In the genomic region with DNA sequence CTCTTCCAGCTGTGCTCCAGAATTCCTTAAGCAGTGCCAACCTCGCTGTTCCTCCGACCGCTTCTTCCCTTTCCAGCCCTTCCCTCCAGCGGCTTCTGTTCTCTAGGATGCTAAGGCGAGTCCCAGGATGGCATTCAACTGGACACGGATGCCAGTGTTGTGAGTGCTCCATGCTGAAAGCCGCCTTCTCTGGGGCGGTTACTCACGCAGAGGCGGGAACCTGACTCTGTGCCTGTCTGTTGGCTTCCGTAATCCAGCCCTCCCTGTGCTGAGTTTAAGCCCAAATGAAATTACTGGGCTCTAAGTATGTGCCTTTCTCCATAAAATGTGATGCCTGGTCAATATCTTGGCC, we compare ENCODE assay signal across 13 cellular contexts. TPM values are rescaled to one million over a fixed set of nuclear protein-coding genes. Genes with fewer than 3 reads are reported as not detected.
A peak's percentile ranks its signal among the peaks of the same experiment; 100 is the strongest.
DNase-seq lines count a peak whose midpoint lies in the region; ATAC-seq and TF ChIP-seq lines count a peak whose summit lies in the region.
"Had no signal": no experiment of that assay in that cellular context is flagged by ENCODE, and none has a peak within 500 bp of the region (broad histone marks: within the 10 kb centered on the region; RNA-seq: fewer than 3 reads in every experiment).

No MANE protein-coding gene starts in this region.

- H3K27ac ChIP-seq in left ventricle myocardium inferior (replicated peaks) (peak overlapping the region; percentile 83), psoas muscle (no peak overlapping the region)
- H3K27ac ChIP-seq: neural progenitor cell had no signal

- 41 to 55% (median 50%) methylated on average over 11 of the region's 11 CpGs for WGBS in psoas muscle, 3 donors

- intact Hi-C loops in left ventricle myocardium inferior (cut with micrococcal nuclease) (no loop called here), psoas muscle (cut with DNase I) (no loop called here)
- intact Hi-C loops in activated T-helper 2 cell treated with anti-CD3 and anti-CD28 coated beads, Interferon-gamma antibody, Interleukin-2, Interleukin-4, amounts not matched to agents 10 μg/mL and 5 μg/mL and 100 μg/mL, durations not matched to agents 14 hours and 24 hours and 36 hours (cut with micrococcal nuclease), result no loop called here

- H3K36me3 ChIP-seq in adipocyte (ENCODE audit: control insufficient read depth, insufficient read depth, low read length, severe bottlenecking) (peaks cover 18% of the 10 kb centered on the region), left ventricle myocardium inferior (no peaks in the 10 kb centered on the region), psoas muscle (ENCODE audit: insufficient read depth in 1 of 2, low read depth in 1 of 2) (no peaks in the 10 kb centered on the region)
- H3K36me3 ChIP-seq: neural progenitor cell had no signal

- H3K9ac ChIP-seq in adipocyte (ENCODE audit: low read length), result peak overlapping the region; percentile 69
- H3K9ac ChIP-seq: neural progenitor cell had no signal

- H3K4me1 ChIP-seq in adipocyte (ENCODE audit: control insufficient read depth, insufficient read depth, low read length), result peaks cover 51% of the 10 kb centered on the region
- peaks cover 34% of the 10 kb centered on the region for H3K4me1 ChIP-seq in left ventricle myocardium inferior
- H3K4me1 ChIP-seq in psoas muscle, result no peaks in the 10 kb centered on the region

- no peak overlapping the region for H3K27ac Mint-ChIP-seq in activated T-helper 2 cell treated with anti-CD3 and anti-CD28 coated beads, Interferon-gamma antibody, Interleukin-2, Interleukin-4, amounts not matched to agents 10 μg/mL and 5 μg/mL and 100 μg/mL, durations not matched to agents 14 hours and 24 hours and 36 hours
- H3K27ac Mint-ChIP-seq: neural progenitor cell had no signal

- no peaks in the 10 kb centered on the region for H3K27me3 ChIP-seq in adipocyte (replicated peaks; ENCODE audit: control insufficient read depth, insufficient read depth, low read length)
- H3K27me3 ChIP-seq in left ventricle myocardium inferior (ENCODE audit: low read depth), result no peaks in the 10 kb centered on the region
- peaks cover 0 to 27% (median 4%) of the 10 kb centered on the region in 3 donors for H3K27me3 ChIP-seq in psoas muscle (ENCODE audit: insufficient read depth in 3 of 3, low read length in 2 of 3)
- H3K27me3 ChIP-seq: neural progenitor cell had no signal

- peaks cover 17% of the 10 kb centered on the region for H3K9me3 Mint-ChIP-seq in activated T-helper 2 cell treated with anti-CD3 and anti-CD28 coated beads, Interferon-gamma antibody, Interleukin-2, Interleukin-4, amounts not matched to agents 10 μg/mL and 5 μg/mL and 100 μg/mL, durations not matched to agents 14 hours and 24 hours and 36 hours

- no peaks in the 10 kb centered on the region for H3K27me3 Mint-ChIP-seq in activated T-helper 2 cell treated with anti-CD3 and anti-CD28 coated beads, Interferon-gamma antibody, Interleukin-2, Interleukin-4, amounts not matched to agents 10 μg/mL and 5 μg/mL and 100 μg/mL, durations not matched to agents 14 hours and 24 hours and 36 hours (ENCODE audit: low read depth)

- no peaks in the 10 kb centered on the region for H3K36me3 Mint-ChIP-seq in activated T-helper 2 cell treated with anti-CD3 and anti-CD28 coated beads, Interferon-gamma antibody, Interleukin-2, Interleukin-4, amounts not matched to agents 10 μg/mL and 5 μg/mL and 100 μg/mL, durations not matched to agents 14 hours and 24 hours and 36 hours (ENCODE audit: low read depth)
- H3K36me3 Mint-ChIP-seq: neural progenitor cell had no signal

- in situ Hi-C loops in GM13976 (cut with MboI; ENCODE audit: low sequenced_read_pairs, unreplicated experiment), result no loop called here

- H3K9me3 ChIP-seq in adipocyte (ENCODE audit: control insufficient read depth, low read length) (no peaks in the 10 kb centered on the region), left ventricle myocardium inferior (replicated peaks) (peaks cover 6% of the 10 kb centered on the region), psoas muscle (no peaks in the 10 kb centered on the region)

- peak; percentile 63 for DNase-seq in AG09319 (ENCODE audit: extremely low read depth, low read depth)
- DNase-seq in adipocyte (ENCODE audit: low read depth), result peak; percentile 95
- peak; percentile 17 for DNase-seq in left ventricle myocardium inferior
- peak in 1 of 2 donors; percentile 46 for DNase-seq in psoas muscle
- no peak for DNase-seq in GM13976 (ENCODE audit: low spot score)
- no peak for DNase-seq in activated T-helper 2 cell treated with anti-CD3 and anti-CD28 coated beads, Interferon-gamma antibody, Interleukin-2, Interleukin-4, amounts not matched to agents 10 μg/mL and 5 μg/mL and 100 μg/mL, durations not matched to agents 14 hours and 24 hours and 36 hours (ENCODE audit: low spot score)
- DNase-seq: central memory CD4-positive, alpha-beta T cell; NCI-H1694 treated with DMSO at 0.1 percent for 48 hours; OCI-M1; stimulated activated CD4-positive, alpha-beta T cell treated with anti-CD3 and anti-CD28 coated beads, Interleukin-4, amount 100 ng/mL, for 4 hours had no signal

- no peak for TF ChIP-seq CTCF in AG09319 (IDR thresholded peaks at IDR 0.05; ENCODE audit: low read depth, low read length)
- TF ChIP-seq CTCF in left ventricle myocardium inferior (IDR thresholded peaks at IDR 0.05; ENCODE audit: borderline replicate concordance), result no peak
- TF ChIP-seq CTCF in psoas muscle (IDR thresholded peaks at IDR 0.05), result no peak
- no peak for TF ChIP-seq CTCF in GM13976 (IDR thresholded peaks at IDR 0.05; ENCODE audit: borderline replicate concordance, control extremely low read depth, extremely low read depth, insufficient read depth, missing control alignments)

- no peak overlapping the region for H3K4me3 Mint-ChIP-seq in activated T-helper 2 cell treated with anti-CD3 and anti-CD28 coated beads, Interferon-gamma antibody, Interleukin-2, Interleukin-4, amounts not matched to agents 10 μg/mL and 5 μg/mL and 100 μg/mL, durations not matched to agents 14 hours and 24 hours and 36 hours (ENCODE audit: low read depth)
- H3K4me3 Mint-ChIP-seq: neural progenitor cell had no signal

- H3K4me3 ChIP-seq in adipocyte (ENCODE audit: low read length) (no peak overlapping the region), left ventricle myocardium inferior (no peak overlapping the region), psoas muscle (no peak overlapping the region)
- H3K4me3 ChIP-seq: neural progenitor cell had no signal

- H3K4me1 Mint-ChIP-seq in activated T-helper 2 cell treated with anti-CD3 and anti-CD28 coated beads, Interferon-gamma antibody, Interleukin-2, Interleukin-4, amounts not matched to agents 10 μg/mL and 5 μg/mL and 100 μg/mL, durations not matched to agents 14 hours and 24 hours and 36 hours (ENCODE audit: low read depth), result no peaks in the 10 kb centered on the region
- H3K4me1 Mint-ChIP-seq: neural progenitor cell had no signal

- ATAC-seq in psoas muscle (peak in 3 of 4 donors; percentile 36 to 58 (median 38)), HG03108 (IDR thresholded peaks at IDR 0.05; ENCODE audit: unreplicated experiment) (no peak), HG02884 (IDR thresholded peaks at IDR 0.05; ENCODE audit: unreplicated experiment) (no peak)

RNA-seq across cellular contexts. Expression of a gene that starts 20.2 kb away (rescaled TPM):
- total RNA-seq in left ventricle myocardium inferior (13.9 TPM), psoas muscle (10 to 100 TPM in 1 of 4 donors, 1 to 10 TPM in 3; 3.4 to 11.3 (median 4.7) TPM)
- 1 to 10 TPM; 1.7 to 2.8 (median 2.6) TPM for polyA plus RNA-seq in psoas muscle
- total RNA-seq in activated T-helper 2 cell treated with anti-CD3 and anti-CD28 coated beads, Interferon-gamma antibody, Interleukin-2, Interleukin-4, amounts not matched to agents 10 μg/mL and 5 μg/mL and 100 μg/mL, durations not matched to agents 14 hours and 24 hours and 36 hours, result 0.11 TPM in 1 of 2 replicates, not detected in the other

Comparison
In these comparisons a context has a peak if more than half of its experiments do, and no peak if none do; other contexts are left out.
1. DNase-seq: peak in AG09319 (single experiment), adipocyte (single experiment) and left ventricle myocardium inferior (single experiment); none in GM13976 (single experiment) and activated T-helper 2 cell treated with anti-CD3 and anti-CD28 coated beads, Interferon-gamma antibody, Interleukin-2, Interleukin-4, amounts not matched to agents 10 μg/mL and 5 μg/mL and 100 μg/mL, durations not matched to agents 14 hours and 24 hours and 36 hours (single experiment).
2. ATAC-seq: peak in psoas muscle (3 of 4); none in HG03108 (single experiment) and HG02884 (single experiment).